ENCODE assay signal across 15 cellular contexts in the genomic region with DNA sequence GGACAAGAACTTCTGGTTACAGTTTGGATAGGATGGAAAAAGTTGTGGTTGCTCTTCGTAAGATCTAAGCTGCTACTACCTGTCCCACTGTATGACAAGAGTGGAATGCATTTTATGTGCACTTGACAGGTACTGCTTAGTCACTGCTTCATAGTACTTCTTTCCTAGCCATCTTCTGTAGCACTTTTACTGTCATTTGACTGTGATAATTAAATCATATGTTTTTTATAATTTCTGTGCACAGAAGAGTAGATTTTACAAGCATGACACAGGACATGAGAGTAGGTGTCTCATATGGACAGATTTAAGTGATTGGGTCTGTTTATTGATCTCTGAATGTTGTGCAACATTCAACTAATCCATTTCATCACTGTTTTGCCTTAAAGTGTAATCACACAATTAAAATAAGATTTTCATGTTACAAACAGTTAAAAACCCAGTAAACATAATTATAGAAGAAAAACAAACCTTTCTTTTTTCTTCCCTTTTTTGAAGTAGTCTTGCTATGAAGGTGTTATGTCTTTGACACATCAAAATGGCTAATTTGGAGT. TPM values are rescaled to one million over a fixed set of nuclear protein-coding genes. Genes with fewer than 3 reads are reported as not detected.
DNase-seq lines count a peak whose midpoint lies in the region; ATAC-seq and TF ChIP-seq lines count a peak whose summit lies in the region.
"Had no signal": no experiment of that assay in that cellular context is flagged by ENCODE, and none has a peak within 500 bp of the region (broad histone marks: within the 10 kb centered on the region; RNA-seq: fewer than 3 reads in every experiment).

No MANE protein-coding gene starts in this region.

- H3K27me3 ChIP-seq in BJ (ENCODE audit: control insufficient read depth, insufficient read depth, low read length) (no peaks in the 10 kb centered on the region), PC-9 (ENCODE audit: insufficient read depth, low read depth) (no peaks in the 10 kb centered on the region)

- no peaks in the 10 kb centered on the region; the same call in 1 of the 2 replicates for H4K20me1 ChIP-seq in PC-9 (ENCODE audit: insufficient read depth)

- H3K4me1 Mint-ChIP-seq in nephron, result peaks cover 53% of the 10 kb centered on the region
- H3K4me1 Mint-ChIP-seq in activated naive CD4-positive, alpha-beta T cell treated with anti-CD3 and anti-CD28 coated beads, Interleukin-2, amount 10 ng/mL, durations not matched to agents 7 days and 5 days, result peaks cover 22% of the 10 kb centered on the region

- DNase-seq in BJ (ENCODE audit: low read depth) (no peak), PC-9 (no peak), epithelial cell of esophagus (ENCODE audit: low read depth) (peak; percentile 41), NCI-H1092 (lab: John Stamatoyannopoulos, UW) (no peak)
- no peak for DNase-seq in activated naive CD4-positive, alpha-beta T cell treated with anti-CD3 and anti-CD28 coated beads, Interleukin-2, amount 50 U/mL, for 16 hours
- DNase-seq in activated naive CD4-positive, alpha-beta T cell treated with anti-CD3 and anti-CD28 coated beads, Interleukin-2, amount 10 ng/mL, durations not matched to agents 7 days and 5 days, result no peak
- DNase-seq: activated CD8-positive, alpha-beta memory T cell treated with anti-CD3 and anti-CD28 coated beads, Interleukin-2, amount 10 ng/mL, durations not matched to agents 7 days and 5 days; AML-193; left lung; NCI-H526; stimulated activated CD4-positive, alpha-beta T cell treated with anti-CD3 and anti-CD28 coated beads, Interleukin-4, amount 100 ng/mL, for 24 hours; stimulated activated naive CD4-positive, alpha-beta T cell had no signal

- no peak for ATAC-seq in GM19328 (IDR thresholded peaks at IDR 0.05; ENCODE audit: unreplicated experiment)
- ATAC-seq: activated CD8-positive, alpha-beta memory T cell treated with anti-CD3 and anti-CD28 coated beads, Interleukin-2, amount 10 ng/mL, durations not matched to agents 7 days and 5 days; left lung had no signal

- POLR2A ChIA-PET in BJ (lab: Charles Lee), result no interaction called here
- POLR2A ChIA-PET in PC-9 (lab: Charles Lee; ENCODE audit: unreplicated experiment), result no interaction called here

- H3K4me1 ChIP-seq in PC-9 (replicated peaks; ENCODE audit: insufficient read depth), result peaks cover 53% of the 10 kb centered on the region

- no peaks in the 10 kb centered on the region for H3K27me3 Mint-ChIP-seq in nephron (ENCODE audit: low read depth)
- peaks cover 16% of the 10 kb centered on the region for H3K27me3 Mint-ChIP-seq in activated naive CD4-positive, alpha-beta T cell treated with anti-CD3 and anti-CD28 coated beads, Interleukin-2, amount 10 ng/mL, durations not matched to agents 7 days and 5 days

- H3K9me3 Mint-ChIP-seq in nephron, result no peaks in the 10 kb centered on the region
- no peaks in the 10 kb centered on the region for H3K9me3 Mint-ChIP-seq in activated naive CD4-positive, alpha-beta T cell treated with anti-CD3 and anti-CD28 coated beads, Interleukin-2, amount 10 ng/mL, durations not matched to agents 7 days and 5 days
- H3K9me3 Mint-ChIP-seq: IgD-negative memory B cell had no signal

- peaks cover 19% of the 10 kb centered on the region for H3F3A ChIP-seq in PC-9 (ENCODE audit: insufficient read depth, low read depth)

- BruUV-seq in PC-9 (replicated peaks; lab: Mats Ljungman, UMichigan), result no TSS peak

- H3K36me3 Mint-ChIP-seq in nephron (ENCODE audit: low read depth), result peaks cover 4% of the 10 kb centered on the region
- peaks cover 2% of the 10 kb centered on the region for H3K36me3 Mint-ChIP-seq in activated naive CD4-positive, alpha-beta T cell treated with anti-CD3 and anti-CD28 coated beads, Interleukin-2, amount 10 ng/mL, durations not matched to agents 7 days and 5 days

- CTCF ChIA-PET in BJ (lab: Yijun Ruan, JAX) (interaction anchor here (0.8 to 1.6 kb wide), 6 partner anchors 99 to 330 kb away, joined by 3 to 5 read pairs (median 3); no protein-coding TSS in a partner anchor), PC-9 (lab: Charles Lee) (no interaction called here)
- CTCF ChIA-PET in activated naive CD4-positive, alpha-beta T cell treated with anti-CD3 and anti-CD28 coated beads, Interleukin-2, amount 10 ng/mL, durations not matched to agents 7 days and 5 days (lab: Charles Lee), result no interaction called here

- peak overlapping the region; percentile 85 to 94 (median 93) for H3K4me3 Mint-ChIP-seq in nephron
- H3K4me3 Mint-ChIP-seq in activated naive CD4-positive, alpha-beta T cell treated with anti-CD3 and anti-CD28 coated beads, Interleukin-2, amount 10 ng/mL, durations not matched to agents 7 days and 5 days, result no peak overlapping the region

- H2AFZ ChIP-seq in PC-9, result no peak overlapping the region

- H3K27ac Mint-ChIP-seq in nephron, result peak overlapping the region; percentile 94 to 96 (median 96)
- no peak overlapping the region for H3K27ac Mint-ChIP-seq in activated naive CD4-positive, alpha-beta T cell treated with anti-CD3 and anti-CD28 coated beads, Interleukin-2, amount 10 ng/mL, durations not matched to agents 7 days and 5 days
- H3K27ac Mint-ChIP-seq: activated CD8-positive, alpha-beta memory T cell treated with anti-CD3 and anti-CD28 coated beads, Interleukin-2, amount 10 ng/mL, durations not matched to agents 7 days and 5 days; IgD-negative memory B cell had no signal

- H3K36me3 ChIP-seq in BJ (ENCODE audit: control insufficient read depth, insufficient read depth, low read length) (no peaks in the 10 kb centered on the region), PC-9 (ENCODE audit: low read depth) (no peaks in the 10 kb centered on the region)
- H3K36me3 ChIP-seq: left lung had no signal

- intact Hi-C loops in PC-9 (cut with micrococcal nuclease; ENCODE audit: unreplicated experiment), result loop anchor here (2.0 to 5.0 kb wide), 3 partner anchors 67 to 173 kb away; no protein-coding TSS in a partner anchor

- no peaks in the 10 kb centered on the region; the same call in 1 of the 2 replicates for H3K9me3 ChIP-seq in PC-9 (ENCODE audit: insufficient read depth, low read depth)
- H3K9me3 ChIP-seq: left lung had no signal

- TF ChIP-seq CTCF in BJ (IDR thresholded peaks at IDR 0.05; ENCODE audit: insufficient read depth, low read depth, low read length) (no peak), PC-9 (conservative IDR thresholded peaks at IDR 0.05) (no peak), epithelial cell of esophagus (IDR thresholded peaks at IDR 0.05; ENCODE audit: insufficient read depth, low read depth, low read length, missing control alignments) (no peak), nephron (IDR thresholded peaks at IDR 0.05; ENCODE audit: unreplicated experiment in 3 of 3) (no peak)

- peak overlapping the region; percentile 84; the same call in 1 of the 2 replicates for H3K27ac ChIP-seq in PC-9

- peaks cover 83% of the 10 kb centered on the region for H3K79me2 ChIP-seq in PC-9 (ENCODE audit: low read depth)

- H3K9me2 ChIP-seq in PC-9 (ENCODE audit: insufficient read depth), result no peaks in the 10 kb centered on the region

- H3K4me3 ChIP-seq in BJ (ENCODE audit: low read depth, low read length) (peak overlapping the region; percentile 75; the same call in 1 of the 2 replicates), PC-9 (peak overlapping the region; percentile 86), epithelial cell of esophagus (ENCODE audit: low read length) (no peak overlapping the region)
- H3K4me3 ChIP-seq: left lung had no signal

- H3K4me2 ChIP-seq in PC-9, result peak overlapping the region; percentile 94

RNA-seq across cellular contexts. Expression of gene SPATS2L, which starts 2.9 kb away (rescaled TPM):
- 243 TPM in 2 replicates for polyA plus RNA-seq in BJ (2011; rRNA removed)
- polyA minus RNA-seq in BJ (2011; rRNA and poly(A)+ RNA removed), result 71.9 and 119 TPM in 2 replicates
- total RNA-seq in PC-9 (2021), result 189 and 199 TPM in 2 replicates
